In the genomic region with DNA sequence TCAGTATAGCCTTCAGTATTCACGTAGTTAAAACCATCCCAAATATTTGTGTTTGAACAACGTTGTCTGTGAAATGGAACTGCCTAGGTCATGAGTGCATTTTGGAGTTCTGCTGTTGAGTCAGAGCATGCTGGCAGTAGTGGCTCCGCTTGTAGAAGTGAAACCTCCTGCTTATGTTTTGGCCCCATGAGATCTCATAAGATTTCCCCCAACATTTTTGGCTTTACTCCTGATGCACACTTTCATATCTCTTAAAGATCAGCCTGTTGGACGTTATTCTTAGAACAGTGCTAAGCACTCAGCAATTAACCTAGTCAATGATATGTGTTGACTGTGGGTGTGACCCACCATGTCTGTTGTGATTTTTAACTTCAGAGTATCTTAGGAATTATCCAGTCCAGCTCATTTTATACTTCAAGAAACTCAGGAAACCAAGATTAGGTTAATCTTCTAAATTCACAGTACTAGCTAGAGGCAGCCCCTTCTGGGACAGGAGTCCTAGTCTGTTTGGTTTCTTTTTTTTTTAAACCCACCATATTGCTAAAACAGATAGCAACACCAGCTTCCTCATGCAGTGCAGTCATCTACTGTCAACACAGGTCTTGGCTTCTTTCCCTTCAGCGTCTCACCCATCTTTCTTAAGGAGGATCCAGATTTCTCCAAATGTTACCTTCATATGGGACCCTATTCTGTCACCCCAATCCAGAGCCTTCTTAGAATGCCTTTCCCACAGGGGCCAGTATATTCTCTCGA, we compare ENCODE assay signal across 8 cellular contexts. TPM values are rescaled to one million over a fixed set of nuclear protein-coding genes. Genes with fewer than 3 reads are reported as not detected.
DNase-seq lines count a peak whose midpoint lies in the region; ATAC-seq and TF ChIP-seq lines count a peak whose summit lies in the region.

No MANE protein-coding gene starts in this region.

- ATAC-seq in GM18861 (IDR thresholded peaks at IDR 0.05; ENCODE audit: unreplicated experiment) (peak; percentile 90), GM21825 (IDR thresholded peaks at IDR 0.05; ENCODE audit: unreplicated experiment) (peak; percentile 93), naive B cell (ENCODE audit: low read depth in 2 of 2) (peak; percentile 94 to 95)

- intact Hi-C loops in Calu3 (cut with micrococcal nuclease; ENCODE audit: unreplicated experiment), result no loop called here

- CTCF ChIA-PET in Calu3 (lab: Charles Lee), result no interaction called here

- no peak for TF ChIP-seq CTCF in Calu3 (IDR thresholded peaks at IDR 0.05; ENCODE audit: unreplicated experiment)

- H3K36me3 Mint-ChIP-seq in naive B cell (peaks cover 7 to 17% of the 10 kb centered on the region in 2 donors), Calu3 (ENCODE audit: insufficient read depth, unreplicated experiment) (no peaks in the 10 kb centered on the region)

- no peaks in the 10 kb centered on the region for H3K27me3 Mint-ChIP-seq in naive B cell
- H3K27me3 Mint-ChIP-seq in Calu3 (ENCODE audit: unreplicated experiment), result no peaks in the 10 kb centered on the region

- DNase-seq in MV-4-11 (lab: John Stamatoyannopoulos, UW) (peak; percentile 84), naive B cell (peak; percentile 28), NCI-H82 (lab: John Stamatoyannopoulos, UW) (no peak), Calu3 (no peak), epidermal melanocyte (ENCODE audit: insufficient read length, low spot score) (no peak), SHP77 treated with DMSO at 0.1 percent for 48 hours (lab: John Stamatoyannopoulos, UW) (no peak)

- BruUV-seq in Calu3 (replicated peaks; lab: Mats Ljungman, UMichigan), result no TSS peak

- H3K4me1 Mint-ChIP-seq in naive B cell (peaks cover 21 to 27% (median 23%) of the 10 kb centered on the region in 3 donors), Calu3 (ENCODE audit: low read depth, unreplicated experiment) (no peaks in the 10 kb centered on the region)

- H3K9me3 Mint-ChIP-seq in naive B cell (peaks cover 0 to 12% (median 7%) of the 10 kb centered on the region in 7 donors), Calu3 (ENCODE audit: low read depth, unreplicated experiment) (no peaks in the 10 kb centered on the region)

- H3K27ac Mint-ChIP-seq in naive B cell (peak overlapping the region; percentile 23 to 81 (median 68)), Calu3 (ENCODE audit: unreplicated experiment) (no peak overlapping the region)

- H3K4me3 Mint-ChIP-seq in naive B cell (peak overlapping the region in 4 of 8 donors; percentile 17 to 43 (median 32)), Calu3 (ENCODE audit: low read depth, unreplicated experiment) (no peak overlapping the region)

RNA-seq across cellular contexts. Expression of a gene that starts 26.2 kb away (rescaled TPM):
- polyA plus RNA-seq in naive B cell (ENCODE audit: low read depth in 6 of 6), result 1 to 10 TPM; 1.2 to 2.7 (median 1.7) TPM
- 6.4 and 7.7 TPM in 2 replicates for total RNA-seq in Calu3 (2022)

Comparison
In these comparisons a context has a peak if more than half of its experiments do, and no peak if none do; other contexts are left out.
1. DNase-seq: peak in MV-4-11 (single experiment) and naive B cell (single experiment); none in NCI-H82 (single experiment), Calu3 (single experiment), epidermal melanocyte (single experiment) and SHP77 treated with DMSO at 0.1 percent for 48 hours (single experiment).
2. Peak in every context shown above with its lines, with median percentiles within 50 percentile points of each other: ATAC-seq.